ENCODE assay signal across 23 cellular contexts in genomic region chr2:187532333-187533120, GRCh38. TPM values are rescaled to one million over a fixed set of nuclear protein-coding genes. Genes with fewer than 3 reads are reported as not detected.
"Had no signal": no experiment of that assay in that cellular context is flagged by ENCODE, and none has a peak within 500 bp of the region (broad histone marks: within the 10 kb centered on the region; RNA-seq: fewer than 3 reads in every experiment).

No MANE protein-coding gene starts in this region.

- ATAC-seq: activated CD8-positive, alpha-beta memory T cell treated with anti-CD3 and anti-CD28 coated beads, Interleukin-2, amount 10 ng/mL, durations not matched to agents 7 days and 5 days; activated CD8-positive, alpha-beta T cell treated with anti-CD3 and anti-CD28 coated beads, Interleukin-2, amount 10 ng/mL, durations not matched to agents 7 days and 5 days; activated naive CD4-positive, alpha-beta T cell treated with anti-CD3 and anti-CD28 coated beads, Interleukin-2, amount 50 U/mL, for 72 hours; left cardiac atrium; left ventricle myocardium superior; stimulated activated memory B cell treated with anti-CD40 and anti-IgM and Interleukin-4, amounts not matched to agents 10 μg/mL and 1 μg/mL and 100 μg/mL, for 72 hours; stimulated activated naive CD8-positive, alpha-beta T cell treated with anti-CD3 and anti-CD28 coated beads, Interleukin-15, amount 100 ng/mL, for 72 hours had no signal

- H3K4me3 ChIP-seq: ovary, prostate gland, sigmoid colon, upper lobe of left lung, vagina had no signal

- H3K27me3 ChIP-seq: neutrophil, ovary, sigmoid colon, upper lobe of left lung, vagina had no signal

- FAIRE-seq: bronchial epithelial cell had no signal

- H3K27ac ChIP-seq: neutrophil, ovary, prostate gland, sigmoid colon, vagina had no signal

- H3K4me1 ChIP-seq: prostate gland, sigmoid colon had no signal

- H3K36me3 ChIP-seq: neutrophil, ovary, prostate gland, sigmoid colon, vagina had no signal

- H3K9me3 ChIP-seq: neutrophil, ovary, prostate gland, sigmoid colon, upper lobe of left lung, vagina had no signal

- DNase-seq: activated CD4-positive, alpha-beta T cell treated with anti-CD3 and anti-CD28 coated beads for 1 hour; activated CD8-positive, alpha-beta memory T cell treated with anti-CD3 and anti-CD28 coated beads, Interleukin-2, amount 10 ng/mL, durations not matched to agents 7 days and 5 days; activated CD8-positive, alpha-beta T cell treated with anti-CD3 and anti-CD28 coated beads, Interleukin-2, amount 10 ng/mL, durations not matched to agents 7 days and 5 days; activated T-cell treated with anti-CD3 and anti-CD28 coated beads, Interleukin-2, amount 50 U/mL, for 48 hours; dermis blood vessel endothelial cell; effector CD4-positive, alpha-beta T cell; left cardiac atrium; left ventricle myocardium superior; ovary; retina; sigmoid colon; small intestine; stimulated activated CD4-positive, alpha-beta T cell treated with anti-CD3 and anti-CD28 coated beads, Interleukin-4, amount 100 ng/mL, for 4 hours; stimulated activated CD8-positive, alpha-beta memory T cell treated with anti-CD3 and anti-CD28 coated beads, Interleukin-4, amount 100 ng/mL, for 48 hours; stimulated activated naive CD8-positive, alpha-beta T cell treated with anti-CD3 and anti-CD28 coated beads, Interleukin-15, amount 100 ng/mL, for 72 hours; substantia nigra; upper lobe of left lung had no signal

RNA-seq across cellular contexts. Expression of gene TFPI, which starts 21.7 kb away (rescaled TPM):
- total RNA-seq: activated CD8-positive, alpha-beta memory T cell treated with anti-CD3 and anti-CD28 coated beads, Interleukin-2, amount 10 ng/mL, durations not matched to agents 7 days and 5 days; activated CD8-positive, alpha-beta T cell treated with anti-CD3 and anti-CD28 coated beads, Interleukin-2, amount 10 ng/mL, durations not matched to agents 7 days and 5 days had no signal
